5 cellular contexts compared by ENCODE assay signal in the genomic region with DNA sequence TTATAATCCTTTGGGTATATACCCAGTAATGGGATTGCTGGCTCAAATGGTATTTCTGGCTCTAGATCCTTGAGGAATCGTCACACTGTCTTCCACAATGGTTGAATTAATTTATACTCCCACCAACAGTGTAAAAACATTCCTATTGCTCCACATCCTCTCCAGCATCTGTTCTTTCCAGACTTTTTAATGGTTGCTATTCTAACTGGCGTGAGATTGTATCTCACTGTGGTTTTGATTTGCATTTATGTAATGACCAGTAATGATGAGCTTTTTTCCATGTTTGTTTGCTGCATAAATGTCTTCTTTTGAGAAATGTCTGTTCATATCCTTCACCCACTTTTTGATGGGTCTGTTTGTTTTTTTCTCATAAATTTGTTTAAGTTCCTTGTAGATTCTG.
DNase-seq lines count a peak whose midpoint lies in the region; TF ChIP-seq lines count a peak whose summit lies in the region.
"Not testable (repeated sequence)": the region's sequence is repeated elsewhere in the genome, so short reads cannot be mapped to it uniquely, and the experiment has no call there.

No MANE protein-coding gene starts in this region.

- TF ChIP-seq CTCF in A673 (conservative IDR thresholded peaks at IDR 0.05; ENCODE audit: low read depth, low read length); fibroblast of villous mesenchyme (IDR thresholded peaks at IDR 0.05; ENCODE audit: insufficient read depth, low read depth, low read length): not testable (repeated sequence)

- H3K27me3 ChIP-seq in A673 (replicated peaks; ENCODE audit: insufficient read depth, low read depth, low read length, poor library complexity), result not testable (repeated sequence)

- DNase-seq in A673 (ENCODE audit: low spot score) (peak; percentile 14), M059J (ENCODE audit: low read depth) (peak; percentile 44), NCI-H526 treated with DMSO at 0.1 percent for 48 hours (lab: John Stamatoyannopoulos, UW) (peak; percentile 13), astrocyte of the hippocampus (ENCODE audit: low read depth, low spot score) (peak; percentile 11), fibroblast of villous mesenchyme (ENCODE audit: low read depth) (peak; percentile 42)

- not testable (repeated sequence) for H3K4me3 ChIP-seq in A673 (ENCODE audit: low read depth, low read length, poor library complexity, severe bottlenecking); fibroblast of villous mesenchyme (ENCODE audit: low read depth, low read length)

- BruUV-seq in A673 (replicated peaks; lab: Mats Ljungman, UMichigan), result not testable (repeated sequence)

- H3K9me3 ChIP-seq in A673 (ENCODE audit: low read depth, low read length, poor library complexity, severe bottlenecking), result not testable (repeated sequence)

- not testable (repeated sequence) for H3K36me3 ChIP-seq in A673 (ENCODE audit: insufficient read depth, low read length, poor library complexity, severe bottlenecking)

- peaks cover 19% of the 10 kb centered on the region for H3K4me1 ChIP-seq in A673 (ENCODE audit: insufficient read depth, low read length, poor library complexity, severe bottlenecking)

- intact Hi-C loops in A673 (cut with micrococcal nuclease; ENCODE audit: unreplicated experiment), result not testable (repeated sequence)

- CTCF ChIA-PET in A673 (lab: Charles Lee), result not testable (repeated sequence)

- not testable (repeated sequence) for H3K27ac ChIP-seq in A673 (ENCODE audit: low read depth, low read length, poor library complexity, severe bottlenecking)

- POLR2A ChIA-PET in A673 (lab: Charles Lee; ENCODE audit: low non-redundant PET), result not testable (repeated sequence)
